In genomic region chr11:6667733-6668374, GRCh38 we compare ENCODE assay signal across 9 cellular contexts. TPM values are rescaled to one million over a fixed set of nuclear protein-coding genes. Genes with fewer than 3 reads are reported as not detected.
DNase-seq lines count a peak whose midpoint lies in the region; ATAC-seq, FAIRE-seq and TF ChIP-seq lines count a peak whose summit lies in the region.
"Had no signal": no experiment of that assay in that cellular context is flagged by ENCODE, and none has a peak within 500 bp of the region (broad histone marks: within the 10 kb centered on the region; RNA-seq: fewer than 3 reads in every experiment).

No MANE protein-coding gene starts in this region.

- H2BK12ac ChIP-seq in H1 (ENCODE audit: low read depth, low read length), result peak overlapping the region; percentile 80; the same call in 1 of the 2 replicates

- no peak overlapping the region for H2AK5ac ChIP-seq in H1 (ENCODE audit: low read depth, low read length)

- TF ChIP-seq CTCF in H1 (IDR thresholded peaks at IDR 0.05; ENCODE audit: control extremely low read depth in 1 of 3, insufficient read depth in 1 of 3, low read depth in 1 of 3, low read length in 3 of 3), result peak in 2 of 3 experiments; percentile 50 to 65; a peak in 2 of 4 replicates
- peak; percentile 62 for TF ChIP-seq CTCF in osteoblast (IDR thresholded peaks at IDR 0.05; ENCODE audit: extremely low read depth, low read depth, low read length)

- H4K20me1 ChIP-seq in H1 (replicated peaks in 1 of 2; ENCODE audit: control insufficient read depth in 1 of 2, insufficient read depth in 2 of 2, low read length in 2 of 2), result no peaks in the 10 kb centered on the region
- no peaks in the 10 kb centered on the region for H4K20me1 ChIP-seq in osteoblast (ENCODE audit: insufficient read depth, low read length)

- CTCF ChIA-PET in H1 (lab: Charles Lee; ENCODE audit: partially characterized antibody), result interaction anchor here (0.7 to 3.8 kb wide), 26 partner anchors 9 to 289 kb away, joined by 3 to 36 read pairs (median 5); partner anchors contain the start of genes DCHS1, DNHD1, TAF10 and TPP1

- no peak overlapping the region for H3K4ac ChIP-seq in H1 (replicated peaks; ENCODE audit: insufficient read length, low read depth, low read length)

- 0 out of 2 replicates have a peak overlapping the region, but pooled peaks have one; percentile 88 for H2BK15ac ChIP-seq in H1 (ENCODE audit: low read length)

- WGBS in H1 (ENCODE audit: extremely low coverage in 1 of 2, insufficient coverage in 1 of 2, insufficient read length in 1 of 2, insufficient replicate concordance in 2 of 2, low coverage in 1 of 2, low lambda C conversion rate in 2 of 2, missing lambda C conversion rate in 1 of 2), 2 experiments, result 59% methylated on average over 3 of the region's 3 CpGs; no CpG with 5 or more reads in 1 of the 2 experiments

- no peak overlapping the region for H2BK20ac ChIP-seq in H1 (ENCODE audit: low read length)

- H3K79me1 ChIP-seq in H1 (ENCODE audit: low read depth, low read length), result no peaks in the 10 kb centered on the region

- intact Hi-C loops in activated CD4-positive, alpha-beta T cell treated with anti-CD3 and anti-CD28 coated beads, Interleukin-2, amount 10 ng/mL, durations not matched to agents 24 days and 14 days (cut with micrococcal nuclease), result loop anchor here (1.0 to 2.0 kb wide), 2 partner anchors 49 to 61 kb away; partner anchors contain the start of gene TPP1

- no peak overlapping the region for H3K4me3 Mint-ChIP-seq in activated CD4-positive, alpha-beta T cell treated with anti-CD3 and anti-CD28 coated beads, Interleukin-2, amount 10 ng/mL, durations not matched to agents 24 days and 14 days

- peak; percentile 58 for ATAC-seq in HG02938 (IDR thresholded peaks at IDR 0.05; ENCODE audit: unreplicated experiment)

- H3K27me3 Mint-ChIP-seq in activated CD4-positive, alpha-beta T cell treated with anti-CD3 and anti-CD28 coated beads, Interleukin-2, amount 10 ng/mL, durations not matched to agents 24 days and 14 days, result peaks cover 4% of the 10 kb centered on the region

- no peaks in the 10 kb centered on the region; the same call in 1 of the 2 replicates for H3K23me2 ChIP-seq in H1 (ENCODE audit: low read depth, low read length)

- H3K4me3 ChIP-seq in H1 (ENCODE audit: extremely low read depth in 1 of 4, insufficient read depth in 2 of 4, low read depth in 3 of 4, low read length in 4 of 4), result no peak overlapping the region
- H3K4me3 ChIP-seq in osteoblast (ENCODE audit: insufficient read depth, low read length), result no peak overlapping the region

- peak overlapping the region; percentile 48; the same call in 1 of the 2 replicates for H4K8ac ChIP-seq in H1 (ENCODE audit: extremely low read depth, insufficient read depth, low read length)

- TF ChIP-seq EP300 in H1 (IDR thresholded peaks at IDR 0.05; ENCODE audit: borderline replicate concordance in 1 of 2, low read depth in 2 of 2, low read length in 2 of 2), result no peak

- no peaks in the 10 kb centered on the region for H3K9me3 ChIP-seq in H1 (ENCODE audit: insufficient read depth in 2 of 2, low read depth in 1 of 2, low read length in 1 of 2)
- H3K9me3 ChIP-seq in osteoblast (ENCODE audit: low read depth, low read length), result no peaks in the 10 kb centered on the region

- H3K18ac ChIP-seq in H1 (ENCODE audit: extremely low read depth, low read length), result no peak overlapping the region

- H4K91ac ChIP-seq in H1 (replicated peaks; ENCODE audit: insufficient read length, low read length), result peak overlapping the region; percentile 72

- H3K56ac ChIP-seq in H1 (replicated peaks; ENCODE audit: insufficient read length, low read depth, low read length), result no peak overlapping the region

- H3K14ac ChIP-seq in H1 (ENCODE audit: insufficient read length), result no peak overlapping the region

- no peak overlapping the region for H3K23ac ChIP-seq in H1 (ENCODE audit: insufficient read length)

- H3K36me3 ChIP-seq in H1 (ENCODE audit: control insufficient read depth in 2 of 4, insufficient read depth in 4 of 4, low read length in 3 of 4) (no peaks in the 10 kb centered on the region), osteoblast (ENCODE audit: insufficient read depth, low read length) (no peaks in the 10 kb centered on the region)

- peak; percentile 81 for FAIRE-seq in H1 (lab: Jason Lieb, UNC)

- no peak overlapping the region for H4K5ac ChIP-seq in H1 (ENCODE audit: insufficient read length, low read depth, low read length)

- no peaks in the 10 kb centered on the region for H3K79me2 ChIP-seq in H1 (ENCODE audit: control insufficient read depth in 1 of 2, insufficient read depth in 2 of 2, low read length in 2 of 2)
- no peaks in the 10 kb centered on the region for H3K79me2 ChIP-seq in osteoblast (ENCODE audit: insufficient read depth, low read length)

- peak; percentile 84 for DNase-seq in activated CD4-positive, alpha-beta T cell treated with anti-CD3 and anti-CD28 coated beads, Interleukin-2, amount 10 ng/mL, durations not matched to agents 24 days and 14 days
- DNase-seq in activated CD4-positive, alpha-beta T cell treated with anti-CD3 and anti-CD28 coated beads, Interleukin-2, amount 50 U/mL, for 4 hours, result no peak
- peak; percentile 49 for DNase-seq in SKM-1 treated with dmso at 0.1 percent for 144 hours (lab: John Stamatoyannopoulos, UW; ENCODE audit: unreplicated experiment)
- no peak for DNase-seq in H1 (ENCODE audit: low read depth in 1 of 2, low spot score in 2 of 2)
- no peak for DNase-seq in osteoblast (ENCODE audit: insufficient read length, low spot score, missing footprints)
- DNase-seq in Ammon's horn (ENCODE audit: low spot score), result no peak
- DNase-seq in activated CD4-positive, CD25-positive, alpha-beta regulatory T cell treated with anti-CD3 and anti-CD28 coated beads, Interleukin-2, amount 50 U/mL, for 72 hours, result no peak

- H3K4me1 Mint-ChIP-seq in activated CD4-positive, alpha-beta T cell treated with anti-CD3 and anti-CD28 coated beads, Interleukin-2, amount 10 ng/mL, durations not matched to agents 24 days and 14 days, result peaks cover 50% of the 10 kb centered on the region

- H3K4me1 ChIP-seq in H1 (replicated peaks in 1 of 4; ENCODE audit: control insufficient read depth in 3 of 4, insufficient read depth in 4 of 4, low read length in 3 of 4) (no peaks in the 10 kb centered on the region), osteoblast (ENCODE audit: insufficient read depth, low read length) (no peaks in the 10 kb centered on the region)

- H3K4me2 ChIP-seq in H1 (ENCODE audit: insufficient read depth in 1 of 2, low read depth in 2 of 2, low read length in 2 of 2), result no peak overlapping the region
- H3K4me2 ChIP-seq in osteoblast (ENCODE audit: insufficient read depth, low read length), result no peak overlapping the region

- 0 out of 7 replicates have a peak, but pooled peaks cover 0 to 3% (median 0%) of the 10 kb centered on the region in 4 experiments for H3K27me3 ChIP-seq in H1 (replicated peaks in 1 of 4; ENCODE audit: control insufficient read depth in 3 of 4, extremely low read depth in 1 of 4, insufficient read depth in 3 of 4, low read length in 3 of 4)
- no peaks in the 10 kb centered on the region for H3K27me3 ChIP-seq in osteoblast (ENCODE audit: insufficient read depth, low read length)

- peak overlapping the region; percentile 95 for H2AFZ ChIP-seq in H1 (ENCODE audit: low read length)
- H2AFZ ChIP-seq in osteoblast (ENCODE audit: low read length), result no peak overlapping the region

- no peak overlapping the region for H2BK120ac ChIP-seq in H1 (replicated peaks; ENCODE audit: low read depth, low read length)

- H3K9me3 Mint-ChIP-seq in activated CD4-positive, alpha-beta T cell treated with anti-CD3 and anti-CD28 coated beads, Interleukin-2, amount 10 ng/mL, durations not matched to agents 24 days and 14 days, result peaks cover 13% of the 10 kb centered on the region

- H3K27ac ChIP-seq in H1 (ENCODE audit: low read depth, low read length), result no peak overlapping the region
- H3K27ac ChIP-seq in osteoblast (ENCODE audit: low read depth, low read length), result no peak overlapping the region
- H3K27ac ChIP-seq: epithelial cell of prostate had no signal

- TF ChIP-seq RAD21 in H1 (IDR thresholded peaks at IDR 0.05 in 1 of 2, conservative IDR thresholded peaks at IDR 0.05 in 1 of 2; ENCODE audit: low read depth in 2 of 2, low read length in 2 of 2), result peak; percentile 39 to 50

- H3K36me3 Mint-ChIP-seq in activated CD4-positive, alpha-beta T cell treated with anti-CD3 and anti-CD28 coated beads, Interleukin-2, amount 10 ng/mL, durations not matched to agents 24 days and 14 days (ENCODE audit: low read depth), result peaks cover 3% of the 10 kb centered on the region

- peak overlapping the region; percentile 29 for H3K27ac Mint-ChIP-seq in activated CD4-positive, alpha-beta T cell treated with anti-CD3 and anti-CD28 coated beads, Interleukin-2, amount 10 ng/mL, durations not matched to agents 24 days and 14 days

- POLR2A ChIA-PET in H1 (lab: Charles Lee; ENCODE audit: partially characterized antibody), result interaction anchor here (0.6 to 1.7 kb wide), 8 partner anchors 9 to 232 kb away, joined by 3 to 7 read pairs (median 3); partner anchors contain the start of genes ILK, RRP8 and TAF10

- no peak overlapping the region for H3K9ac ChIP-seq in H1 (replicated peaks in 1 of 4; ENCODE audit: extremely low read depth in 1 of 4, low read depth in 3 of 4, low read length in 3 of 4)

- H2BK5ac ChIP-seq in H1 (ENCODE audit: low read depth, low read length), result no peak overlapping the region

- TF ChIP-seq POLR2A in H1 (IDR thresholded peaks at IDR 0.05; ENCODE audit: control extremely low read depth in 1 of 2, low read depth in 2 of 2, low read length in 2 of 2), result no peak

RNA-seq across cellular contexts. Expression of gene DCHS1, which starts 12.2 kb away (rescaled TPM):
- total RNA-seq in activated CD4-positive, alpha-beta T cell treated with anti-CD3 and anti-CD28 coated beads, Interleukin-2, amount 10 ng/mL, durations not matched to agents 24 days and 14 days, result 0.35 and 0.36 TPM in 2 replicates
- total RNA-seq in H1 (2021; fragmentation: NEBNext Ultra II Directional; extraction: Animal tissue kit (Norgen Biotek cat#: 25700)), result 10.5 and 11.3 TPM in 2 replicates
- polyA plus RNA-seq in H1 (2011; rRNA removed), result 8.2 and 8.9 TPM in 2 replicates
- polyA plus RNA-seq in H1 (2011; cell fraction: cytosol; rRNA removed), result 3.2 TPM
- polyA plus RNA-seq in H1 (2011; cell fraction: nucleus; rRNA removed), result 15.6 TPM
- polyA plus RNA-seq in H1 (2012, experiment 1 of 2), result 3.9 to 8.0 TPM (median 7.0 TPM) in 4 replicates
- 5.8 TPM for polyA plus RNA-seq in H1 (2012, experiment 2 of 2)
- polyA plus RNA-seq in H1 (2013, experiment 1 of 2), result 7.3 TPM
- 5.6 TPM for polyA plus RNA-seq in H1 (2013, experiment 2 of 2)
- polyA minus RNA-seq in H1 (2011; rRNA and poly(A)+ RNA removed), result 16.6 and 19.1 TPM in 2 replicates
- 9.2 TPM for polyA minus RNA-seq in H1 (2011; cell fraction: cytosol; rRNA and poly(A)+ RNA removed)
- 13.0 TPM for polyA minus RNA-seq in H1 (2011; cell fraction: nucleus; rRNA and poly(A)+ RNA removed)
- 0.59 and 1.1 TPM in 2 replicates for total RNA-seq in osteoblast

RNA-seq across cellular contexts. Expression of gene MRPL17, which starts 15.3 kb away (rescaled TPM):
- 135 and 146 TPM in 2 replicates for total RNA-seq in activated CD4-positive, alpha-beta T cell treated with anti-CD3 and anti-CD28 coated beads, Interleukin-2, amount 10 ng/mL, durations not matched to agents 24 days and 14 days
- 70.5 and 71.7 TPM in 2 replicates for total RNA-seq in H1 (2021; fragmentation: NEBNext Ultra II Directional; extraction: Animal tissue kit (Norgen Biotek cat#: 25700))
- polyA plus RNA-seq in H1 (2011; rRNA removed), result 44.5 and 55.7 TPM in 2 replicates
- 59.3 TPM for polyA plus RNA-seq in H1 (2011; cell fraction: cytosol; rRNA removed)
- 57.0 TPM for polyA plus RNA-seq in H1 (2011; cell fraction: nucleus; rRNA removed)
- 57.2 to 113 TPM (median 73.5 TPM) in 4 replicates for polyA plus RNA-seq in H1 (2012, experiment 1 of 2)
- 50.5 TPM for polyA plus RNA-seq in H1 (2012, experiment 2 of 2)
- polyA plus RNA-seq in H1 (2013, experiment 1 of 2), result 67.5 TPM
- polyA plus RNA-seq in H1 (2013, experiment 2 of 2), result 66.5 TPM
- 40.6 and 42.7 TPM in 2 replicates for polyA minus RNA-seq in H1 (2011; rRNA and poly(A)+ RNA removed)
- 56.7 TPM for polyA minus RNA-seq in H1 (2011; cell fraction: cytosol; rRNA and poly(A)+ RNA removed)
- 53.3 TPM for polyA minus RNA-seq in H1 (2011; cell fraction: nucleus; rRNA and poly(A)+ RNA removed)
- 29.5 and 29.7 TPM in 2 replicates for total RNA-seq in osteoblast

RNA-seq across cellular contexts. Expression of gene TPP1, which starts 48.6 kb away (rescaled TPM):
- total RNA-seq in activated CD4-positive, alpha-beta T cell treated with anti-CD3 and anti-CD28 coated beads, Interleukin-2, amount 10 ng/mL, durations not matched to agents 24 days and 14 days, result 32.2 and 35.2 TPM in 2 replicates
- 34.9 and 36.1 TPM in 2 replicates for total RNA-seq in H1 (2021; fragmentation: NEBNext Ultra II Directional; extraction: Animal tissue kit (Norgen Biotek cat#: 25700))
- 58.4 and 77.5 TPM in 2 replicates for polyA plus RNA-seq in H1 (2011; rRNA removed)
- 38.3 TPM for polyA plus RNA-seq in H1 (2011; cell fraction: cytosol; rRNA removed)
- 70.7 TPM for polyA plus RNA-seq in H1 (2011; cell fraction: nucleus; rRNA removed)
- polyA plus RNA-seq in H1 (2012, experiment 1 of 2), result 36.5 to 45.0 TPM (median 42.0 TPM) in 4 replicates
- 33.6 TPM for polyA plus RNA-seq in H1 (2012, experiment 2 of 2)
- polyA plus RNA-seq in H1 (2013, experiment 1 of 2), result 95.4 TPM
- 91.6 TPM for polyA plus RNA-seq in H1 (2013, experiment 2 of 2)
- polyA minus RNA-seq in H1 (2011; rRNA and poly(A)+ RNA removed), result 51.8 and 55.5 TPM in 2 replicates
- 59.5 TPM for polyA minus RNA-seq in H1 (2011; cell fraction: cytosol; rRNA and poly(A)+ RNA removed)
- 39.6 TPM for polyA minus RNA-seq in H1 (2011; cell fraction: nucleus; rRNA and poly(A)+ RNA removed)
- total RNA-seq in osteoblast, result 120 and 127 TPM in 2 replicates

RNA-seq across cellular contexts. Expression of gene TAF10, which starts 55.8 kb away (rescaled TPM):
- total RNA-seq in activated CD4-positive, alpha-beta T cell treated with anti-CD3 and anti-CD28 coated beads, Interleukin-2, amount 10 ng/mL, durations not matched to agents 24 days and 14 days, result 140 and 141 TPM in 2 replicates
- 128 and 153 TPM in 2 replicates for total RNA-seq in H1 (2021; fragmentation: NEBNext Ultra II Directional; extraction: Animal tissue kit (Norgen Biotek cat#: 25700))
- polyA plus RNA-seq in H1 (2011; rRNA removed), result 213 and 242 TPM in 2 replicates
- polyA plus RNA-seq in H1 (2011; cell fraction: cytosol; rRNA removed), result 166 TPM
- polyA plus RNA-seq in H1 (2011; cell fraction: nucleus; rRNA removed), result 334 TPM
- polyA plus RNA-seq in H1 (2012, experiment 1 of 2), result 232 to 283 TPM (median 269 TPM) in 4 replicates
- polyA plus RNA-seq in H1 (2012, experiment 2 of 2), result 61.1 TPM
- polyA plus RNA-seq in H1 (2013, experiment 1 of 2), result 237 TPM
- 233 TPM for polyA plus RNA-seq in H1 (2013, experiment 2 of 2)
- 83.0 and 89.5 TPM in 2 replicates for polyA minus RNA-seq in H1 (2011; rRNA and poly(A)+ RNA removed)
- polyA minus RNA-seq in H1 (2011; cell fraction: cytosol; rRNA and poly(A)+ RNA removed), result 58.3 TPM
- 50.7 TPM for polyA minus RNA-seq in H1 (2011; cell fraction: nucleus; rRNA and poly(A)+ RNA removed)
- total RNA-seq in osteoblast, result 23.5 and 28.0 TPM in 2 replicates

Comparison
In these comparisons a context has a peak if more than half of its experiments do, and no peak if none do; other contexts are left out.
1. DNase-seq: peak in activated CD4-positive, alpha-beta T cell treated with anti-CD3 and anti-CD28 coated beads, Interleukin-2, amount 10 ng/mL, durations not matched to agents 24 days and 14 days (single experiment) and SKM-1 treated with dmso at 0.1 percent for 144 hours (single experiment); none in activated CD4-positive, alpha-beta T cell treated with anti-CD3 and anti-CD28 coated beads, Interleukin-2, amount 50 U/mL, for 4 hours (0 of 2), H1 (0 of 2), osteoblast (single experiment), Ammon's horn (single experiment) and activated CD4-positive, CD25-positive, alpha-beta regulatory T cell treated with anti-CD3 and anti-CD28 coated beads, Interleukin-2, amount 50 U/mL, for 72 hours (single experiment).